ENCODE assay signal across 28 cellular contexts in genomic region chr16:27486760-27487159, GRCh38.
"Had no signal": no experiment of that assay in that cellular context is flagged by ENCODE, and none has a peak within 500 bp of the region (broad histone marks: within the 10 kb centered on the region; RNA-seq: fewer than 3 reads in every experiment).

No MANE protein-coding gene starts in this region.

- FAIRE-seq: colon had no signal

- H3K27ac Mint-ChIP-seq: activated CD4-positive, alpha-beta memory T cell treated with anti-CD3 and anti-CD28 coated beads, Interleukin-2, amount 10 ng/mL, durations not matched to agents 7 days and 5 days; activated CD4-positive, alpha-beta T cell treated with anti-CD3 and anti-CD28 coated beads for 36 hours; activated CD4-positive, alpha-beta T cell treated with anti-CD3 and anti-CD28 coated beads, Interleukin-2, amount 10 ng/mL, durations not matched to agents 7 days and 5 days; activated T-helper 17 cell treated with anti-CD3 and anti-CD28 coated beads, Interleukin-2, amount 50 U/mL, for 72 hours had no signal

- H3K27me3 ChIP-seq: adrenal gland, body of pancreas, esophagus muscularis mucosa, foreskin keratinocyte, gastrocnemius medialis, heart left ventricle had no signal

- H3K4me3 Mint-ChIP-seq: activated CD4-positive, alpha-beta memory T cell treated with anti-CD3 and anti-CD28 coated beads, Interleukin-2, amount 10 ng/mL, durations not matched to agents 7 days and 5 days; activated CD4-positive, alpha-beta T cell treated with anti-CD3 and anti-CD28 coated beads for 36 hours; activated CD4-positive, alpha-beta T cell treated with anti-CD3 and anti-CD28 coated beads, Interleukin-2, amount 10 ng/mL, durations not matched to agents 7 days and 5 days; activated T-cell treated with anti-CD3 and anti-CD28 coated beads, Interleukin-2, amount 50 U/mL, for 4 hours; activated T-helper 17 cell treated with anti-CD3 and anti-CD28 coated beads, Interleukin-2, amount 50 U/mL, for 72 hours; effector memory CD8-positive, alpha-beta T cell had no signal

- DNase-seq: activated CD4-positive, alpha-beta memory T cell treated with anti-CD3 and anti-CD28 coated beads, Interleukin-2, amount 10 ng/mL, durations not matched to agents 7 days and 5 days; activated CD4-positive, alpha-beta T cell treated with anti-CD3 and anti-CD28 coated beads for 36 hours; activated CD4-positive, alpha-beta T cell treated with anti-CD3 and anti-CD28 coated beads, Interleukin-2, amount 10 ng/mL, durations not matched to agents 7 days and 5 days; activated CD4-positive, alpha-beta T cell treated with anti-CD3 and anti-CD28 coated beads, Interleukin-2, amount 50 U/mL, for 4 hours; activated CD4-positive, CD25-positive, alpha-beta regulatory T cell; activated CD4-positive, CD25-positive, alpha-beta regulatory T cell treated with anti-CD3 and anti-CD28 coated beads, Interleukin-2, amount 50 U/mL, for 72 hours; activated effector memory CD4-positive, alpha-beta T cell treated with Interleukin-2 at 50 U/mL for 16 hours; activated gamma-delta T cell treated with Interleukin-2 at 50 U/mL for 16 hours; activated naive CD4-positive, alpha-beta T cell treated with Interleukin-2 at 50 U/mL for 16 hours; activated T-cell treated with anti-CD3 and anti-CD28 coated beads, Interleukin-2, amount 50 U/mL, for 4 hours; adrenal gland; amygdala; body of pancreas; caudate nucleus; cortex of kidney; dermis blood vessel endothelial cell; effector CD4-positive, alpha-beta T cell; effector memory CD8-positive, alpha-beta T cell; erythroblast; foreskin keratinocyte; gastrocnemius medialis; glutamatergic neuron; heart left ventricle; T-helper 2 cell had no signal

- ATAC-seq: activated CD4-positive, alpha-beta T cell treated with anti-CD3 and anti-CD28 coated beads for 36 hours; activated naive CD4-positive, alpha-beta T cell treated with anti-CD3 and anti-CD28 coated beads, Interleukin-2, amount 50 U/mL, for 72 hours; activated T-cell treated with anti-CD3 and anti-CD28 coated beads, Interleukin-2, amount 50 U/mL, for 4 hours; activated T-helper 17 cell treated with anti-CD3 and anti-CD28 coated beads, Interleukin-2, amount 50 U/mL, for 72 hours; body of pancreas; effector memory CD8-positive, alpha-beta T cell; foreskin keratinocyte; gastrocnemius medialis; heart left ventricle had no signal

- H3K27me3 Mint-ChIP-seq: activated CD4-positive, alpha-beta memory T cell treated with anti-CD3 and anti-CD28 coated beads, Interleukin-2, amount 10 ng/mL, durations not matched to agents 7 days and 5 days; activated CD4-positive, alpha-beta T cell treated with anti-CD3 and anti-CD28 coated beads for 36 hours; activated CD4-positive, alpha-beta T cell treated with anti-CD3 and anti-CD28 coated beads, Interleukin-2, amount 10 ng/mL, durations not matched to agents 7 days and 5 days; activated T-helper 17 cell treated with anti-CD3 and anti-CD28 coated beads, Interleukin-2, amount 50 U/mL, for 72 hours; effector memory CD8-positive, alpha-beta T cell had no signal

- H3K4me3 ChIP-seq: adrenal gland, body of pancreas, esophagus muscularis mucosa, gastrocnemius medialis, heart left ventricle had no signal

- H3K9me3 Mint-ChIP-seq: activated CD4-positive, alpha-beta memory T cell treated with anti-CD3 and anti-CD28 coated beads, Interleukin-2, amount 10 ng/mL, durations not matched to agents 7 days and 5 days; activated CD4-positive, alpha-beta T cell treated with anti-CD3 and anti-CD28 coated beads, Interleukin-2, amount 10 ng/mL, durations not matched to agents 7 days and 5 days; activated naive CD4-positive, alpha-beta T cell treated with anti-CD3 and anti-CD28 coated beads, Interleukin-2, amount 50 U/mL, for 72 hours; activated T-cell treated with anti-CD3 and anti-CD28 coated beads, Interleukin-2, amount 50 U/mL, for 4 hours; activated T-helper 17 cell treated with anti-CD3 and anti-CD28 coated beads, Interleukin-2, amount 50 U/mL, for 72 hours; effector memory CD8-positive, alpha-beta T cell had no signal

- H3K27ac ChIP-seq: adrenal gland, body of pancreas, esophagus muscularis mucosa, foreskin keratinocyte, gastrocnemius medialis, heart left ventricle had no signal

- H3K4me1 Mint-ChIP-seq: activated CD4-positive, alpha-beta T cell treated with anti-CD3 and anti-CD28 coated beads for 36 hours; activated CD4-positive, alpha-beta T cell treated with anti-CD3 and anti-CD28 coated beads, Interleukin-2, amount 10 ng/mL, durations not matched to agents 7 days and 5 days; activated T-helper 17 cell treated with anti-CD3 and anti-CD28 coated beads, Interleukin-2, amount 50 U/mL, for 72 hours had no signal

- H3K4me1 ChIP-seq: body of pancreas, esophagus muscularis mucosa, foreskin keratinocyte, heart left ventricle had no signal

- H3K9me3 ChIP-seq: adrenal gland, body of pancreas, esophagus muscularis mucosa, gastrocnemius medialis, heart left ventricle had no signal
